Comparison of ENCODE assay signal across 28 cellular contexts in genomic region chr4:139526928-139527327, GRCh38.
"Had no signal": no experiment of that assay in that cellular context is flagged by ENCODE, and none has a peak within 500 bp of the region (broad histone marks: within the 10 kb centered on the region; RNA-seq: fewer than 3 reads in every experiment).

No MANE protein-coding gene starts in this region.

- H3K27me3 ChIP-seq: ascending aorta, SJSA1 had no signal

- H3K9me3 ChIP-seq: ascending aorta, SJSA1, SK-N-SH had no signal

- H3K36me3 ChIP-seq: WERI-Rb-1 had no signal

- H3K27me3 Mint-ChIP-seq: activated CD4-positive, alpha-beta T cell treated with anti-CD3 and anti-CD28 coated beads, Interleukin-2, amount 10 ng/mL, durations not matched to agents 24 days and 14 days; activated CD8-positive, alpha-beta T cell treated with anti-CD3 and anti-CD28 coated beads for 36 hours; activated naive CD4-positive, alpha-beta T cell treated with anti-CD3 and anti-CD28 coated beads, Interleukin-2, amount 50 U/mL, for 24 hours; activated naive CD8-positive, alpha-beta T cell treated with anti-CD3 and anti-CD28 coated beads, Interleukin-2, amount 10 ng/mL, durations not matched to agents 7 days and 5 days; activated T-cell treated with anti-CD3 and anti-CD28 coated beads, Interleukin-2, amount 50 U/mL, for 24 hours had no signal

- H3K4me3 ChIP-seq: ascending aorta, SJSA1 had no signal

- H3K4me3 Mint-ChIP-seq: activated CD4-positive, alpha-beta T cell treated with anti-CD3 and anti-CD28 coated beads, Interleukin-2, amount 10 ng/mL, durations not matched to agents 24 days and 14 days; activated CD8-positive, alpha-beta T cell treated with anti-CD3 and anti-CD28 coated beads for 36 hours; activated naive CD4-positive, alpha-beta T cell treated with anti-CD3 and anti-CD28 coated beads, Interleukin-2, amount 50 U/mL, for 24 hours; activated naive CD8-positive, alpha-beta T cell treated with anti-CD3 and anti-CD28 coated beads, Interleukin-2, amount 10 ng/mL, durations not matched to agents 7 days and 5 days; activated T-cell treated with anti-CD3 and anti-CD28 coated beads, Interleukin-2, amount 50 U/mL, for 24 hours; T-helper 1 cell treated with Interleukin-12 subunit alpha and Interleukin-12 subunit beta and Interleukin-4 antibody, amounts not matched to agents 30 μg/mL and 1 μg/mL, for 36 hours had no signal

- H3K27ac ChIP-seq: ascending aorta, SJSA1, WERI-Rb-1 had no signal

- H3K9me3 Mint-ChIP-seq: activated CD4-positive, alpha-beta T cell treated with anti-CD3 and anti-CD28 coated beads, Interleukin-2, amount 10 ng/mL, durations not matched to agents 24 days and 14 days; activated CD8-positive, alpha-beta T cell treated with anti-CD3 and anti-CD28 coated beads for 36 hours; activated naive CD4-positive, alpha-beta T cell treated with anti-CD3 and anti-CD28 coated beads, Interleukin-2, amount 50 U/mL, for 24 hours; activated naive CD8-positive, alpha-beta T cell treated with anti-CD3 and anti-CD28 coated beads, Interleukin-2, amount 10 ng/mL, durations not matched to agents 7 days and 5 days; activated T-cell treated with anti-CD3 and anti-CD28 coated beads, Interleukin-2, amount 50 U/mL, for 24 hours; activated T-helper 2 cell treated with anti-CD3 and anti-CD28 coated beads, Interferon-gamma antibody, Interleukin-2, Interleukin-4, amounts not matched to agents 10 μg/mL and 5 μg/mL and 100 μg/mL, durations not matched to agents 14 hours and 24 hours and 36 hours; T-helper 1 cell treated with Interleukin-12 subunit alpha and Interleukin-12 subunit beta and Interleukin-4 antibody, amounts not matched to agents 30 μg/mL and 1 μg/mL, for 36 hours had no signal

- ATAC-seq: activated CD8-positive, alpha-beta T cell treated with anti-CD3 and anti-CD28 coated beads for 36 hours had no signal

- H3K27ac Mint-ChIP-seq: activated CD4-positive, alpha-beta T cell treated with anti-CD3 and anti-CD28 coated beads, Interleukin-2, amount 10 ng/mL, durations not matched to agents 24 days and 14 days; activated CD8-positive, alpha-beta T cell treated with anti-CD3 and anti-CD28 coated beads for 36 hours; activated naive CD4-positive, alpha-beta T cell treated with anti-CD3 and anti-CD28 coated beads, Interleukin-2, amount 50 U/mL, for 24 hours; activated naive CD8-positive, alpha-beta T cell treated with anti-CD3 and anti-CD28 coated beads, Interleukin-2, amount 10 ng/mL, durations not matched to agents 7 days and 5 days; activated T-cell treated with anti-CD3 and anti-CD28 coated beads, Interleukin-2, amount 50 U/mL, for 24 hours; activated T-helper 2 cell treated with anti-CD3 and anti-CD28 coated beads, Interferon-gamma antibody, Interleukin-2, Interleukin-4, amounts not matched to agents 10 μg/mL and 5 μg/mL and 100 μg/mL, durations not matched to agents 14 hours and 24 hours and 36 hours; T-helper 1 cell treated with Interleukin-12 subunit alpha and Interleukin-12 subunit beta and Interleukin-4 antibody, amounts not matched to agents 30 μg/mL and 1 μg/mL, for 36 hours had no signal

- DNase-seq: activated CD4-positive, alpha-beta T cell treated with anti-CD3 and anti-CD28 coated beads for 1 hour; activated CD4-positive, alpha-beta T cell treated with anti-CD3 and anti-CD28 coated beads, Interleukin-2, amount 10 ng/mL, durations not matched to agents 24 days and 14 days; activated CD4-positive, alpha-beta T cell treated with anti-CD3 and anti-CD28 coated beads, Interleukin-2, amount 50 U/mL, for 4 hours; activated CD4-positive, CD25-positive, alpha-beta regulatory T cell; activated CD8-positive, alpha-beta T cell treated with anti-CD3 and anti-CD28 coated beads for 36 hours; activated gamma-delta T cell; activated naive CD4-positive, alpha-beta T cell treated with Interleukin-2 at 50 U/mL for 16 hours; activated naive CD8-positive, alpha-beta T cell treated with anti-CD3 and anti-CD28 coated beads, Interleukin-2, amount 10 ng/mL, durations not matched to agents 7 days and 5 days; activated T-cell treated with anti-CD3 and anti-CD28 coated beads, Interleukin-2, amount 50 U/mL, for 24 hours; amygdala; cerebellar nuclear complex; NCI-H1048; NCI-H1105 treated with DMSO at 0.1 percent for 48 hours; NCI-H1436; NCI-H1694; NCI-H1930; NCI-H2081 treated with DMSO at 0.1 percent for 48 hours; NCI-H510A; NCI-H748 treated with DMSO at 0.1 percent for 48 hours; Right ventricle myocardium superior; SK-N-SH; T-helper 9 cell; WERI-Rb-1 had no signal

- H3K4me1 ChIP-seq: ascending aorta, SJSA1 had no signal
